ENCODE assay signal across 8 cellular contexts in genomic region chr19:5719961-5720790, GRCh38. TPM values are rescaled to one million over a fixed set of nuclear protein-coding genes. Genes with fewer than 3 reads are reported as not detected.
DNase-seq lines count a peak whose midpoint lies in the region; ATAC-seq and TF ChIP-seq lines count a peak whose summit lies in the region.

CATSPERD (plus strand) TSS chr19:5720637; CDS start chr19:5720738, 101 bp downstream.
LONP1 (minus strand) TSS chr19:5720146; CDS start chr19:5720132, 14 bp downstream.

- H3K27me3 Mint-ChIP-seq in CD4-positive, alpha-beta memory T cell: peaks cover 0 to 6% of the 10 kb centered on the region in 2 donors
- H3K27me3 Mint-ChIP-seq in activated CD4-positive, alpha-beta memory T cell treated with anti-CD3 and anti-CD28 coated beads for 36 hours: no peaks in the 10 kb centered on the region

- H3K36me3 Mint-ChIP-seq in CD4-positive, alpha-beta memory T cell: peaks cover 0 to 28% of the 10 kb centered on the region in 2 donors
- peaks cover 29% of the 10 kb centered on the region for H3K36me3 Mint-ChIP-seq in activated CD4-positive, alpha-beta memory T cell treated with anti-CD3 and anti-CD28 coated beads for 36 hours

- peak within 1 kb of the TSS; percentile 89 for H3K27ac ChIP-seq in CD4-positive, alpha-beta memory T cell (ENCODE audit: low read depth, low read length)
- H3K27ac ChIP-seq in dorsolateral prefrontal cortex (peak within 1 kb of the TSS; percentile 80 to 100 (median 97)), right lobe of liver (peak within 1 kb of the TSS; percentile 82 to 90 (median 89))

- H3K36me3 ChIP-seq in CD4-positive, alpha-beta memory T cell (ENCODE audit: insufficient read depth, low read length): no peaks in the 10 kb centered on the region
- H3K36me3 ChIP-seq in right lobe of liver: no peaks in the 10 kb centered on the region

- peak within 1 kb of the TSS; percentile 87 to 92 for H3K4me3 ChIP-seq in CD4-positive, alpha-beta memory T cell (ENCODE audit: low read length in 2 of 2)
- H3K4me3 ChIP-seq in dorsolateral prefrontal cortex (peak within 1 kb of the TSS; percentile 63 to 100 (median 98)), right lobe of liver (peak within 1 kb of the TSS; percentile 83 to 100 (median 85))

- H3K9me3 ChIP-seq in CD4-positive, alpha-beta memory T cell (ENCODE audit: control insufficient read depth in 1 of 2, low read length in 2 of 2): no peaks in the 10 kb centered on the region
- no peaks in the 10 kb centered on the region for H3K9me3 ChIP-seq in right lobe of liver

- 0% methylated on average over 12 of the region's 90 CpGs for WGBS in right lobe of liver (ENCODE audit: insufficient coverage, low coverage, low lambda C conversion rate, missing lambda C conversion rate)

- peaks cover 23% of the 10 kb centered on the region for H3K4me1 ChIP-seq in CD4-positive, alpha-beta memory T cell (ENCODE audit: insufficient read depth, low read length)
- peaks cover 2 to 14% (median 9%) of the 10 kb centered on the region in 4 donors for H3K4me1 ChIP-seq in right lobe of liver

- POLR2A ChIA-PET in CD4-positive, alpha-beta memory T cell (lab: Charles Lee; ENCODE audit: partially characterized antibody): interaction anchor here (0.6 to 5.7 kb wide), 17 partner anchors 20 to 1083 kb away, joined by 3 to 79 read pairs (median 4); partner anchors contain the start of genes DUS3L, FEM1A, NDUFA11 and RPL36
- POLR2A ChIA-PET in activated CD4-positive, alpha-beta memory T cell treated with anti-CD3 and anti-CD28 coated beads for 36 hours (lab: Charles Lee): interaction anchor here (0.6 to 4.7 kb wide), 10 partner anchors 20 to 184 kb away, joined by 3 to 70 read pairs (median 6); partner anchors contain the start of genes DUS3L, RPL36, SAFB and SAFB2

- CTCF ChIA-PET in CD4-positive, alpha-beta memory T cell (lab: Charles Lee; ENCODE audit: partially characterized antibody): interaction anchor here (0.9 to 3.8 kb wide), 9 partner anchors 29 to 108 kb away, joined by 3 to 36 read pairs (median 6); partner anchors contain the start of genes DUS3L and RPL36
- CTCF ChIA-PET in activated CD4-positive, alpha-beta memory T cell treated with anti-CD3 and anti-CD28 coated beads for 36 hours (lab: Charles Lee): interaction anchor here (0.6 to 6.1 kb wide), 5 partner anchors 20 to 97 kb away, joined by 3 to 103 read pairs (median 4); partner anchors contain the start of genes NRTN, RPL36 and SAFB

- TF ChIP-seq CTCF in dorsolateral prefrontal cortex (IDR thresholded peaks at IDR 0.05 in 54 of 56, conservative IDR thresholded peaks at IDR 0.05 in 2 of 56; ENCODE audit: low read depth in 1 of 56, partially characterized antibody in 56 of 56) (peak; percentile 68 to 97 (median 90)), right lobe of liver (IDR thresholded peaks at IDR 0.05) (peak; percentile 86 to 90 (median 88))

- peak within 1 kb of the TSS; percentile 90 to 97 (median 90) for H3K4me3 Mint-ChIP-seq in CD4-positive, alpha-beta memory T cell
- H3K4me3 Mint-ChIP-seq in activated CD4-positive, alpha-beta memory T cell treated with anti-CD3 and anti-CD28 coated beads for 36 hours: peak within 1 kb of the TSS; percentile 95

- H3K4me1 Mint-ChIP-seq in CD4-positive, alpha-beta memory T cell: peaks cover 20 to 37% (median 27%) of the 10 kb centered on the region in 4 donors
- H3K4me1 Mint-ChIP-seq in activated CD4-positive, alpha-beta memory T cell treated with anti-CD3 and anti-CD28 coated beads for 36 hours (ENCODE audit: low read depth): peaks cover 30% of the 10 kb centered on the region

- peaks cover 0 to 6% (median 0%) of the 10 kb centered on the region in 8 donors for H3K9me3 Mint-ChIP-seq in CD4-positive, alpha-beta memory T cell
- no peaks in the 10 kb centered on the region for H3K9me3 Mint-ChIP-seq in activated CD4-positive, alpha-beta memory T cell treated with anti-CD3 and anti-CD28 coated beads for 36 hours

- ATAC-seq in GM19397 (IDR thresholded peaks at IDR 0.05; ENCODE audit: unreplicated experiment): peak; percentile 84
- peak; percentile 83 for ATAC-seq in HG03571 (IDR thresholded peaks at IDR 0.05; ENCODE audit: unreplicated experiment)
- peak; percentile 94 to 97 (median 96) for ATAC-seq in right lobe of liver

- H3K27me3 ChIP-seq in CD4-positive, alpha-beta memory T cell (ENCODE audit: insufficient read depth, low read length): no peaks in the 10 kb centered on the region
- H3K27me3 ChIP-seq in dorsolateral prefrontal cortex (no peaks in the 10 kb centered on the region), right lobe of liver (no peaks in the 10 kb centered on the region)

- intact Hi-C loops in CD4-positive, alpha-beta memory T cell (cut with micrococcal nuclease): loop anchor here (1.0 kb wide), 6 partner anchors 30 to 258 kb away; partner anchors contain the start of genes MICOS13, RANBP3, RPL36 and SAFB2
- intact Hi-C loops in activated CD4-positive, alpha-beta memory T cell treated with anti-CD3 and anti-CD28 coated beads for 36 hours (cut with micrococcal nuclease): loop anchor here (1.0 to 2.0 kb wide), 6 partner anchors 34 to 479 kb away; partner anchors contain the start of genes HSD11B1L, MICOS13 and SAFB
- intact Hi-C loops in dorsolateral prefrontal cortex (cut with DNase I): loop anchor here (1.0 to 10.0 kb wide), 7 partner anchors 29 to 185 kb away; partner anchors contain the start of genes MICOS13 (in 1 of the 2), NDUFA11 (in 1 of the 2), RPL36 (in 1 of the 2) and SAFB (in 1 of the 2)
- intact Hi-C loops in right lobe of liver (cut with DNase I): no loop called here

- peak; percentile 77 for TF ChIP-seq POLR2A in right lobe of liver (IDR thresholded peaks at IDR 0.05)

- peak within 1 kb of the TSS; percentile 94 to 99 (median 97) for H3K27ac Mint-ChIP-seq in CD4-positive, alpha-beta memory T cell
- peak within 1 kb of the TSS; percentile 99 for H3K27ac Mint-ChIP-seq in activated CD4-positive, alpha-beta memory T cell treated with anti-CD3 and anti-CD28 coated beads for 36 hours

- peak; percentile 98 to 99 (median 99) for DNase-seq in CD4-positive, alpha-beta memory T cell
- DNase-seq in NCI-H774 (lab: John Stamatoyannopoulos, UW) (peak; percentile 99), dorsolateral prefrontal cortex (peak; percentile 97 to 98 (median 98)), right lobe of liver (peak; percentile 98 to 99 (median 99))
- peak; percentile 99 for DNase-seq in activated CD4-positive, alpha-beta memory T cell treated with anti-CD3 and anti-CD28 coated beads for 36 hours
- peak; percentile 98 for DNase-seq in stimulated activated CD4-positive, alpha-beta T cell treated with anti-CD3 and anti-CD28 coated beads, Interleukin-4, amount 100 ng/mL, for 4 hours

RNA-seq across cellular contexts. Expression of gene CATSPERD, which starts in this region (rescaled TPM):
- total RNA-seq in CD4-positive, alpha-beta memory T cell: not detected
- polyA plus RNA-seq in CD4-positive, alpha-beta memory T cell: not detected
- total RNA-seq in activated CD4-positive, alpha-beta memory T cell treated with anti-CD3 and anti-CD28 coated beads for 36 hours: not detected
- total RNA-seq in dorsolateral prefrontal cortex: not detected
- total RNA-seq in right lobe of liver: not detected

RNA-seq across cellular contexts. Expression of gene LONP1, which starts in this region (rescaled TPM):
- total RNA-seq in CD4-positive, alpha-beta memory T cell: 10 to 100 TPM; 59.6 to 64.7 TPM
- 10 to 100 TPM; 10.9 to 39.9 TPM for polyA plus RNA-seq in CD4-positive, alpha-beta memory T cell
- 100 to 1,000 TPM; 178 to 181 TPM for total RNA-seq in activated CD4-positive, alpha-beta memory T cell treated with anti-CD3 and anti-CD28 coated beads for 36 hours
- total RNA-seq in dorsolateral prefrontal cortex (100 to 1,000 TPM in 10 of 120 experiments, 10 to 100 TPM in 110; 64.2 to 132 (median 86.5) TPM), right lobe of liver (100 to 1,000 TPM in 2 of 6 experiments, 10 to 100 TPM in 4; 54.5 to 123 (median 66.8) TPM)

Comparison
In these comparisons a context has a peak if more than half of its experiments do, and no peak if none do; other contexts are left out.
1. Peak in every context shown above with its lines: DNase-seq, ATAC-seq, H3K4me3 ChIP-seq and H3K27ac ChIP-seq.
2. intact Hi-C loops: an anchor here in CD4-positive, alpha-beta memory T cell (1.0 kb wide), activated CD4-positive, alpha-beta memory T cell treated with anti-CD3 and anti-CD28 coated beads for 36 hours (1.0 to 2.0 kb wide) and dorsolateral prefrontal cortex (1.0 to 10.0 kb wide); none called in right lobe of liver.